8 cellular contexts compared by ENCODE assay signal in the genomic region with DNA sequence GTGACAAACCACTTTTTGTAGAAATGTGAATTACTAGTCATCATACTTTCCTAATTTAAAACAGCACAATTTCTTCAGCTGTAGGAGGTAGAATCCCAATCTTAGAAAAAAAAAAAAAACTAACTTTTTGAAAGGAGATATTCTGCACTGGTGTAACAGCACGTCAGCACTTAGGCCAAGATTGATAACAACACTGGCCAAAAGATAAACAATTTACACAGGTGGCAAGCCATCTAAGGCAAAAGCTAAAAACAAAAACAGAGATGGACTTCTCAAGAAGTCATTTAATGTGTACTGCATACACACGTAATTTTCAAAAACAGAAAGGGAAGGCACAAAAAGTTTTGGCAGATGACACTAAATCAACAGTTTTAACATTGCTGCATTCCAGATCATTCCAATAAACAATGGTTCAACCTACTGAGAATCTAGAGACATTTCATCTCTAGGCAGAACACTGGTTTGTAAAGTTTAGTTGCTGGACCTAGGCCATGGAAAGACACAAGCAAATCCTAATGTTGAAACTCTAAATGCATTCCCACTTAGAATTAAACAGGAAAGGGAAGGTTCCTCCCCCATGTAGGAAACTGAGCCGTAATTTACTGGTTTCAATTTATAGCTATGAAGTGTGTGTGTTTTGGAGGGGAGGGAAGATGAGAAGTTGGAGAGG. TPM values are rescaled to one million over a fixed set of nuclear protein-coding genes. Genes with fewer than 3 reads are reported as not detected.
DNase-seq lines count a peak whose midpoint lies in the region; ATAC-seq and TF ChIP-seq lines count a peak whose summit lies in the region.

No MANE protein-coding gene starts in this region.

- no peaks in the 10 kb centered on the region for H3K9me3 ChIP-seq in left lung

- no peaks in the 10 kb centered on the region for H3K27me3 Mint-ChIP-seq in activated naive CD4-positive, alpha-beta T cell treated with anti-CD3 and anti-CD28 coated beads for 36 hours (ENCODE audit: low read depth)
- peaks cover 5% of the 10 kb centered on the region for H3K27me3 Mint-ChIP-seq in activated naive CD8-positive, alpha-beta T cell treated with anti-CD3 and anti-CD28 coated beads, Interleukin-2, amount 50 U/mL, for 24 hours
- H3K27me3 Mint-ChIP-seq in type B pancreatic cell, result peaks cover 4% of the 10 kb centered on the region

- peak overlapping the region; percentile 94 for H3K4me3 Mint-ChIP-seq in activated naive CD4-positive, alpha-beta T cell treated with anti-CD3 and anti-CD28 coated beads for 36 hours
- peak overlapping the region; percentile 90 for H3K4me3 Mint-ChIP-seq in activated naive CD8-positive, alpha-beta T cell treated with anti-CD3 and anti-CD28 coated beads, Interleukin-2, amount 50 U/mL, for 24 hours
- H3K4me3 Mint-ChIP-seq in type B pancreatic cell, result peak overlapping the region; percentile 100

- H3K36me3 ChIP-seq in left lung, result no peaks in the 10 kb centered on the region

- intact Hi-C loops in activated naive CD4-positive, alpha-beta T cell treated with anti-CD3 and anti-CD28 coated beads for 36 hours (cut with micrococcal nuclease), result loop anchor here (1.0 to 5.0 kb wide), 10 partner anchors 36 to 559 kb away; no protein-coding TSS in a partner anchor
- intact Hi-C loops in left lung (cut with DNase I), result loop anchor here in 1 of 2 donors (10.0 kb wide), 1 partner anchor 111 kb away; no protein-coding TSS in a partner anchor

- no peaks in the 10 kb centered on the region for H3K36me3 Mint-ChIP-seq in activated naive CD4-positive, alpha-beta T cell treated with anti-CD3 and anti-CD28 coated beads for 36 hours (ENCODE audit: low read depth)
- H3K36me3 Mint-ChIP-seq in activated naive CD8-positive, alpha-beta T cell treated with anti-CD3 and anti-CD28 coated beads, Interleukin-2, amount 50 U/mL, for 24 hours (ENCODE audit: low read depth), result peaks cover 6% of the 10 kb centered on the region
- peaks cover 22% of the 10 kb centered on the region for H3K36me3 Mint-ChIP-seq in type B pancreatic cell

- peaks cover 0 to 21% of the 10 kb centered on the region in 2 donors for H3K27me3 ChIP-seq in left lung

- H3K27ac Mint-ChIP-seq in activated naive CD4-positive, alpha-beta T cell treated with anti-CD3 and anti-CD28 coated beads for 36 hours, result peak overlapping the region; percentile 79
- H3K27ac Mint-ChIP-seq in activated naive CD8-positive, alpha-beta T cell treated with anti-CD3 and anti-CD28 coated beads, Interleukin-2, amount 50 U/mL, for 24 hours, result peak overlapping the region; percentile 83
- peak overlapping the region; percentile 97 for H3K27ac Mint-ChIP-seq in type B pancreatic cell

- peaks cover 65% of the 10 kb centered on the region for H3K4me1 Mint-ChIP-seq in activated naive CD4-positive, alpha-beta T cell treated with anti-CD3 and anti-CD28 coated beads for 36 hours (ENCODE audit: low read depth)
- H3K4me1 Mint-ChIP-seq in activated naive CD8-positive, alpha-beta T cell treated with anti-CD3 and anti-CD28 coated beads, Interleukin-2, amount 50 U/mL, for 24 hours, result peaks cover 56% of the 10 kb centered on the region
- H3K4me1 Mint-ChIP-seq in type B pancreatic cell (ENCODE audit: unreplicated experiment), result peaks cover 51% of the 10 kb centered on the region

- CTCF ChIA-PET in activated naive CD4-positive, alpha-beta T cell treated with anti-CD3 and anti-CD28 coated beads for 36 hours (lab: Charles Lee), result interaction anchor here (1.3 to 2.5 kb wide), 2 partner anchors 107 to 180 kb away, joined by 3 to 19 read pairs; no protein-coding TSS in a partner anchor

- no peaks in the 10 kb centered on the region for H3K9me3 Mint-ChIP-seq in activated naive CD4-positive, alpha-beta T cell treated with anti-CD3 and anti-CD28 coated beads for 36 hours
- H3K9me3 Mint-ChIP-seq in activated naive CD8-positive, alpha-beta T cell treated with anti-CD3 and anti-CD28 coated beads, Interleukin-2, amount 50 U/mL, for 24 hours, result no peaks in the 10 kb centered on the region
- H3K9me3 Mint-ChIP-seq in type B pancreatic cell, result no peaks in the 10 kb centered on the region

- TF ChIP-seq CTCF in left lung (IDR thresholded peaks at IDR 0.05) (no peak), type B pancreatic cell (conservative IDR thresholded peaks at IDR 0.05) (no peak)

- peaks cover 0 to 36% of the 10 kb centered on the region in 2 donors for H3K4me1 ChIP-seq in left lung

- H3K27ac ChIP-seq in left lung, result peak overlapping the region in 1 of 2 donors; percentile 28

- no peak for DNase-seq in activated naive CD4-positive, alpha-beta T cell treated with anti-CD3 and anti-CD28 coated beads for 36 hours
- no peak for DNase-seq in activated naive CD4-positive, alpha-beta T cell (lab: John Stamatoyannopoulos, UW)
- no peak for DNase-seq in activated naive CD8-positive, alpha-beta T cell treated with anti-CD3 and anti-CD28 coated beads, Interleukin-2, amount 50 U/mL, for 24 hours
- no peak for DNase-seq in left lung
- DNase-seq in type B pancreatic cell (ENCODE audit: extremely low spot score, unreplicated experiment), result no peak
- no peak for DNase-seq in NCI-H2227 (lab: John Stamatoyannopoulos, UW; ENCODE audit: unreplicated experiment)
- DNase-seq in NCI-H1092 treated with DMSO at 0.1 percent for 48 hours (lab: John Stamatoyannopoulos, UW), result no peak

- no peak for ATAC-seq in activated naive CD8-positive, alpha-beta T cell treated with anti-CD3 and anti-CD28 coated beads, Interleukin-2, amount 50 U/mL, for 24 hours
- no peak for ATAC-seq in left lung
- ATAC-seq in HG03354 (IDR thresholded peaks at IDR 0.05; ENCODE audit: poor library complexity, severe bottlenecking, unreplicated experiment), result no peak

- peak overlapping the region; percentile 73 to 74 for H3K4me3 ChIP-seq in left lung

RNA-seq across cellular contexts. Expression of gene GCLC, which starts 1.4 kb away (rescaled TPM):
- total RNA-seq in activated naive CD4-positive, alpha-beta T cell treated with anti-CD3 and anti-CD28 coated beads for 36 hours, result 10 to 100 TPM; 13.9 to 18.1 TPM
- total RNA-seq in left lung (10 to 100 TPM; 20.8 to 23.2 TPM), type B pancreatic cell (ENCODE audit: low replicate concordance) (54.6 and 123 TPM in 2 replicates)
